In genomic region chr1:2546515-2547209, GRCh38 we compare ENCODE assay signal across 8 cellular contexts. TPM values are rescaled to one million over a fixed set of nuclear protein-coding genes. Genes with fewer than 3 reads are reported as not detected.
A peak's percentile ranks its signal among the peaks of the same experiment; 100 is the strongest.
DNase-seq lines count a peak whose midpoint lies in the region; ATAC-seq and TF ChIP-seq lines count a peak whose summit lies in the region.

No MANE protein-coding gene starts in this region.

- peaks cover 2% of the 10 kb centered on the region for H3K27me3 Mint-ChIP-seq in activated CD8-positive, alpha-beta T cell treated with anti-CD3 and anti-CD28 coated beads, Interleukin-2, amount 10 ng/mL, durations not matched to agents 7 days and 5 days (ENCODE audit: low read depth)

- POLR2A ChIA-PET in AG04450 (lab: Yijun Ruan, JAX), result interaction anchor here (1.1 kb wide), 1 partner anchor 20 kb away, joined by 6 read pairs; the partner anchor contains the start of gene PANK4
- POLR2A ChIA-PET in activated CD8-positive, alpha-beta T cell treated with anti-CD3 and anti-CD28 coated beads, Interleukin-2, amount 10 ng/mL, durations not matched to agents 7 days and 5 days (lab: Charles Lee), result interaction anchor here (1.0 to 5.5 kb wide), 17 partner anchors 10 to 337 kb away, joined by 3 to 96 read pairs (median 12); partner anchors contain the start of genes HES5, MORN1, PANK4 and PEX10

- H3K27ac Mint-ChIP-seq in activated CD8-positive, alpha-beta T cell treated with anti-CD3 and anti-CD28 coated beads, Interleukin-2, amount 10 ng/mL, durations not matched to agents 7 days and 5 days, result peak overlapping the region; percentile 98

- peaks cover 40% of the 10 kb centered on the region for H3K4me1 Mint-ChIP-seq in activated CD8-positive, alpha-beta T cell treated with anti-CD3 and anti-CD28 coated beads, Interleukin-2, amount 10 ng/mL, durations not matched to agents 7 days and 5 days (ENCODE audit: low read depth)

- TF ChIP-seq CTCF in AG04450 (IDR thresholded peaks at IDR 0.05; ENCODE audit: low read depth, low read length), result no peak

- peak overlapping the region; percentile 85 for H3K4me3 Mint-ChIP-seq in activated CD8-positive, alpha-beta T cell treated with anti-CD3 and anti-CD28 coated beads, Interleukin-2, amount 10 ng/mL, durations not matched to agents 7 days and 5 days

- DNase-seq in AG04450 (ENCODE audit: low read depth, low spot score) (no peak), NCI-H748 (lab: John Stamatoyannopoulos, UW; ENCODE audit: unreplicated experiment) (peak; percentile 90), medulla oblongata (ENCODE audit: extremely low spot score) (peak; percentile 79)
- peak; percentile 95 for DNase-seq in activated CD8-positive, alpha-beta T cell treated with anti-CD3 and anti-CD28 coated beads, Interleukin-2, amount 10 ng/mL, durations not matched to agents 7 days and 5 days
- DNase-seq in effector CD8-positive, alpha-beta T cell (lab: John Stamatoyannopoulos, UW), result peak; percentile 75
- peak; percentile 61 for DNase-seq in stimulated activated CD8-positive, alpha-beta memory T cell treated with anti-CD3 and anti-CD28 coated beads, Interleukin-12 subunit alpha, Interleukin-12 subunit beta, amount 100 ng/mL, for 24 hours (ENCODE audit: extremely low read depth)

- peaks cover 2% of the 10 kb centered on the region for H3K36me3 Mint-ChIP-seq in activated CD8-positive, alpha-beta T cell treated with anti-CD3 and anti-CD28 coated beads, Interleukin-2, amount 10 ng/mL, durations not matched to agents 7 days and 5 days (ENCODE audit: low read depth)

- H3K9me3 ChIP-seq in AG04450 (ENCODE audit: control insufficient read depth, insufficient read depth, low read length), result no peaks in the 10 kb centered on the region

- peak overlapping the region; percentile 58 for H3K4me3 ChIP-seq in AG04450 (ENCODE audit: low read depth, low read length)

- CTCF ChIA-PET in AG04450 (lab: Charles Lee), result interaction anchor here (1.0 to 2.5 kb wide), 9 partner anchors 10 to 878 kb away, joined by 4 to 40 read pairs (median 6); partner anchors contain the start of genes FAAP20, PEX10 and TNFRSF14
- CTCF ChIA-PET in activated CD8-positive, alpha-beta T cell treated with anti-CD3 and anti-CD28 coated beads, Interleukin-2, amount 10 ng/mL, durations not matched to agents 7 days and 5 days (lab: Charles Lee), result interaction anchor here (0.8 to 3.8 kb wide), 14 partner anchors 10 to 352 kb away, joined by 3 to 51 read pairs (median 6); partner anchors contain the start of genes FAAP20, PANK4, PEX10 and PRXL2B

- H3K9me3 Mint-ChIP-seq in activated CD8-positive, alpha-beta T cell treated with anti-CD3 and anti-CD28 coated beads, Interleukin-2, amount 10 ng/mL, durations not matched to agents 7 days and 5 days (ENCODE audit: insufficient read depth), result no peaks in the 10 kb centered on the region

- no peaks in the 10 kb centered on the region for H3K27me3 ChIP-seq in AG04450 (ENCODE audit: control insufficient read depth, insufficient read depth, low read length)

- H3K27ac ChIP-seq in AG04450 (ENCODE audit: low read depth, low read length), result no peak overlapping the region

- ATAC-seq in GM18868 (IDR thresholded peaks at IDR 0.05; ENCODE audit: unreplicated experiment), result peak; percentile 34
- peak; percentile 27 for ATAC-seq in HG03139 (IDR thresholded peaks at IDR 0.05; ENCODE audit: unreplicated experiment)
- ATAC-seq in activated CD8-positive, alpha-beta T cell treated with anti-CD3 and anti-CD28 coated beads, Interleukin-2, amount 10 ng/mL, durations not matched to agents 7 days and 5 days, result peak; percentile 59

RNA-seq across cellular contexts. Expression of gene TNFRSF14, which starts 9.5 kb away (rescaled TPM):
- polyA plus RNA-seq in AG04450 (2011; rRNA removed), result 5.4 and 7.9 TPM in 2 replicates
- 3.0 and 3.4 TPM in 2 replicates for polyA minus RNA-seq in AG04450 (2011; rRNA and poly(A)+ RNA removed)
- 10 to 100 TPM; 85.8 to 86.5 TPM for total RNA-seq in activated CD8-positive, alpha-beta T cell treated with anti-CD3 and anti-CD28 coated beads, Interleukin-2, amount 10 ng/mL, durations not matched to agents 7 days and 5 days

RNA-seq across cellular contexts. Expression of gene HES5, which starts 16.6 kb away (rescaled TPM):
- not detected in 2 replicates for polyA plus RNA-seq in AG04450 (2011; rRNA removed)
- not detected in 2 replicates for polyA minus RNA-seq in AG04450 (2011; rRNA and poly(A)+ RNA removed)
- total RNA-seq in activated CD8-positive, alpha-beta T cell treated with anti-CD3 and anti-CD28 coated beads, Interleukin-2, amount 10 ng/mL, durations not matched to agents 7 days and 5 days, result not detected

RNA-seq across cellular contexts. Expression of gene PANK4, which starts 20.3 kb away (rescaled TPM):
- polyA plus RNA-seq in AG04450 (2011; rRNA removed), result 10.9 and 13.4 TPM in 2 replicates
- 20.5 and 32.0 TPM in 2 replicates for polyA minus RNA-seq in AG04450 (2011; rRNA and poly(A)+ RNA removed)
- 10 to 100 TPM; 55.9 to 66.8 TPM for total RNA-seq in activated CD8-positive, alpha-beta T cell treated with anti-CD3 and anti-CD28 coated beads, Interleukin-2, amount 10 ng/mL, durations not matched to agents 7 days and 5 days

RNA-seq across cellular contexts. Expression of gene PRXL2B, which starts 39.9 kb away (rescaled TPM):
- polyA plus RNA-seq in AG04450 (2011; rRNA removed), result 10.2 and 14.3 TPM in 2 replicates
- 8.3 and 11.3 TPM in 2 replicates for polyA minus RNA-seq in AG04450 (2011; rRNA and poly(A)+ RNA removed)
- total RNA-seq in activated CD8-positive, alpha-beta T cell treated with anti-CD3 and anti-CD28 coated beads, Interleukin-2, amount 10 ng/mL, durations not matched to agents 7 days and 5 days, result 10 to 100 TPM; 35.6 to 40.6 TPM
